ENCODE assay signal across 8 cellular contexts in the genomic region with DNA sequence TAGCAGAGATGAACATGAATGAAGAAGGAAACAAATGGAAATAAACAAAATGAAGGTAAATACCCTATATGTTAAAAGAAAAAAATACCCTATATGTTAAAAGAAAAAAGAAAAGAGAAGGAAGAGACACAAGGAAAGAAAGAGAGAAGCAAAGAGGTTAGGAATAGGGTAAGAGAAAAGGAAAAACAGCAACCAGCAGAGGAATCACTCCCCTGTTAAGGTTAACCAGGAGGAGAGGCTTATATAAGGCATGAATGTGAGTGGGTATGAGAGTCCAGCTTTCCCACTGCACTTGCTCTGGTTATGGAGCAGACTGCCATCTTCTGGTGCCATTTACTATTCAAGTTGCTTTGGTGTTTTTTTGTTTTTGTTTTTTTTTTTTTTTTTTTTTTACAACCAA. TPM values are rescaled to one million over a fixed set of nuclear protein-coding genes. Genes with fewer than 3 reads are reported as not detected.
DNase-seq lines count a peak whose midpoint lies in the region; ATAC-seq and TF ChIP-seq lines count a peak whose summit lies in the region.

No MANE protein-coding gene starts in this region.

- peak overlapping the region in 1 of 2 donors; percentile 90 for H3K4me3 ChIP-seq in left lung

- no peaks in the 10 kb centered on the region for H3K9me3 ChIP-seq in left lung

- H3K36me3 ChIP-seq in left lung = peaks cover 0 to 22% of the 10 kb centered on the region in 2 donors

- peak overlapping the region; percentile 44 for H3K27ac Mint-ChIP-seq in central memory CD8-positive, alpha-beta T cell (ENCODE audit: low read depth)
- peak overlapping the region; percentile 96 to 97 for H3K27ac Mint-ChIP-seq in natural killer cell treated with Interleukin-12 subunit alpha and Interleukin-12 subunit beta and Interleukin-15 and Interleukin-18, amount 100 ng/mL, for 72 hours

- no peaks in the 10 kb centered on the region for H3K27me3 ChIP-seq in left lung

- no peaks in the 10 kb centered on the region for H3K27me3 Mint-ChIP-seq in central memory CD8-positive, alpha-beta T cell
- no peaks in the 10 kb centered on the region for H3K27me3 Mint-ChIP-seq in natural killer cell treated with Interleukin-12 subunit alpha and Interleukin-12 subunit beta and Interleukin-15 and Interleukin-18, amount 100 ng/mL, for 72 hours

- H3K4me3 Mint-ChIP-seq in central memory CD8-positive, alpha-beta T cell = peak overlapping the region; percentile 97
- H3K4me3 Mint-ChIP-seq in natural killer cell treated with Interleukin-12 subunit alpha and Interleukin-12 subunit beta and Interleukin-15 and Interleukin-18, amount 100 ng/mL, for 72 hours = peak overlapping the region; percentile 99

- peaks cover 9 to 38% of the 10 kb centered on the region in 2 donors for H3K4me1 ChIP-seq in left lung

- TF ChIP-seq CTCF in left lung (IDR thresholded peaks at IDR 0.05) = no peak

- no peak for ATAC-seq in central memory CD8-positive, alpha-beta T cell (replicated peaks; ENCODE audit: extremely low read depth, poor library complexity, severe bottlenecking)
- ATAC-seq in natural killer cell treated with Interleukin-12 subunit alpha and Interleukin-12 subunit beta and Interleukin-15 and Interleukin-18, amount 100 ng/mL, for 72 hours = no peak
- ATAC-seq in HG03280 (IDR thresholded peaks at IDR 0.05; ENCODE audit: unreplicated experiment) = no peak
- no peak for ATAC-seq in left lung

- peaks cover 40% of the 10 kb centered on the region for H3K4me1 Mint-ChIP-seq in central memory CD8-positive, alpha-beta T cell
- H3K4me1 Mint-ChIP-seq in natural killer cell treated with Interleukin-12 subunit alpha and Interleukin-12 subunit beta and Interleukin-15 and Interleukin-18, amount 100 ng/mL, for 72 hours (ENCODE audit: low read depth in 2 of 2) = peaks cover 19% of the 10 kb centered on the region in 2 donors

- DNase-seq in SIG-M5 treated with dmso at 0.1 percent for 504 hours (lab: John Stamatoyannopoulos, UW; ENCODE audit: unreplicated experiment) = peak; percentile 30
- DNase-seq in SIG-M5 (lab: John Stamatoyannopoulos, UW) = no peak
- peak; percentile 29 for DNase-seq in NCI-H2227 treated with DMSO at 0.1 percent for 48 hours (lab: John Stamatoyannopoulos, UW)
- no peak for DNase-seq in central memory CD8-positive, alpha-beta T cell (ENCODE audit: low spot score in 2 of 2)
- DNase-seq in natural killer cell treated with Interleukin-12 subunit alpha and Interleukin-12 subunit beta and Interleukin-15 and Interleukin-18, amount 100 ng/mL, for 72 hours (ENCODE audit: low spot score) = no peak
- no peak for DNase-seq in AG20443 (ENCODE audit: low spot score)
- no peak for DNase-seq in left lung

- H3K9me3 Mint-ChIP-seq in central memory CD8-positive, alpha-beta T cell = no peaks in the 10 kb centered on the region
- H3K9me3 Mint-ChIP-seq in natural killer cell treated with Interleukin-12 subunit alpha and Interleukin-12 subunit beta and Interleukin-15 and Interleukin-18, amount 100 ng/mL, for 72 hours = no peaks in the 10 kb centered on the region

- peak overlapping the region in 1 of 2 donors; percentile 97 for H3K27ac ChIP-seq in left lung

- intact Hi-C loops in left lung (cut with DNase I) = no loop called here

- H3K36me3 Mint-ChIP-seq in central memory CD8-positive, alpha-beta T cell (ENCODE audit: insufficient read depth) = peaks cover 20% of the 10 kb centered on the region
- H3K36me3 Mint-ChIP-seq in natural killer cell treated with Interleukin-12 subunit alpha and Interleukin-12 subunit beta and Interleukin-15 and Interleukin-18, amount 100 ng/mL, for 72 hours = no peaks in the 10 kb centered on the region

RNA-seq across cellular contexts. Expression of a gene that starts 3.1 kb away (rescaled TPM):
- total RNA-seq in natural killer cell treated with Interleukin-12 subunit alpha and Interleukin-12 subunit beta and Interleukin-15 and Interleukin-18, amount 100 ng/mL, for 72 hours = 10 to 100 TPM; 12.4 to 18.7 TPM
- total RNA-seq in left lung = 10 to 100 TPM; 11.3 to 18.6 TPM

RNA-seq across cellular contexts. Expression of a gene that starts 7.1 kb away (rescaled TPM):
- 10 to 100 TPM; 17.5 to 26.3 TPM for total RNA-seq in natural killer cell treated with Interleukin-12 subunit alpha and Interleukin-12 subunit beta and Interleukin-15 and Interleukin-18, amount 100 ng/mL, for 72 hours
- 10 to 100 TPM; 37.1 to 49.9 TPM for total RNA-seq in left lung

RNA-seq across cellular contexts. Expression of a gene that starts 13.6 kb away (rescaled TPM):
- 1 to 10 TPM; 5.8 to 7.8 TPM for total RNA-seq in natural killer cell treated with Interleukin-12 subunit alpha and Interleukin-12 subunit beta and Interleukin-15 and Interleukin-18, amount 100 ng/mL, for 72 hours
- total RNA-seq in left lung = 10 to 100 TPM; 11.9 to 13.2 TPM

RNA-seq across cellular contexts. Expression of a gene that starts 21.7 kb away (rescaled TPM):
- total RNA-seq in natural killer cell treated with Interleukin-12 subunit alpha and Interleukin-12 subunit beta and Interleukin-15 and Interleukin-18, amount 100 ng/mL, for 72 hours = 100 to 1,000 TPM; 182 to 274 TPM
- total RNA-seq in left lung = 100 to 1,000 TPM; 119 to 138 TPM

RNA-seq across cellular contexts. Expression of a gene that starts 53.1 kb away (rescaled TPM):
- under 1 TPM in 1 of 2 donors, not detected in 1; 0.42 TPM for total RNA-seq in natural killer cell treated with Interleukin-12 subunit alpha and Interleukin-12 subunit beta and Interleukin-15 and Interleukin-18, amount 100 ng/mL, for 72 hours
- 10 to 100 TPM; 13.2 to 27.1 TPM for total RNA-seq in left lung

Comparison
In these comparisons a context has a peak if more than half of its experiments do, and no peak if none do; other contexts are left out.
1. DNase-seq: peak in SIG-M5 treated with dmso at 0.1 percent for 504 hours (single experiment) and NCI-H2227 treated with DMSO at 0.1 percent for 48 hours (single experiment); none in SIG-M5 (single experiment), central memory CD8-positive, alpha-beta T cell (0 of 2), natural killer cell treated with Interleukin-12 subunit alpha and Interleukin-12 subunit beta and Interleukin-15 and Interleukin-18, amount 100 ng/mL, for 72 hours (single experiment), AG20443 (single experiment) and left lung (0 of 2).